In the genomic region with DNA sequence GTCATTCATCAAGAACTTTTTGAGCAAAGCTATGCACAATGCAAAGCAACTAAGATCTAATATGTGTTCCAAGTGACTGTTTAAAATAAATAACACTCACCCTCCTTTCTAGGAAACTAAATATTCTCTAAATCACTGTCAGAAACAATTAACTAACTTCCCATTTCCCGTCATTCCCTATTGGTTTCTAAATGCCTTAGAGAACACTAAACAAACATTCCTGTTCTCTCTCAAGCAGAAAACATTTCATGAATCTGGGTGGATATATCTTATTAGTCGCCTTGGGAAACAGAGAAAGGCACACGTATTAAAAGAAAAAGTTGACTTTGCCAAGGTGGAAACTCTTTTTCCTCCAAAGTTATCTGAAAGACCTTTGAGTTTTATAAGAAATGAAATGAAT, we compare ENCODE assay signal across 28 cellular contexts.
"Had no signal": no experiment of that assay in that cellular context is flagged by ENCODE, and none has a peak within 500 bp of the region (broad histone marks: within the 10 kb centered on the region; RNA-seq: fewer than 3 reads in every experiment).

No MANE protein-coding gene starts in this region.

- H3K4me3 Mint-ChIP-seq: activated CD4-positive, alpha-beta T cell treated with anti-CD3 and anti-CD28 coated beads for 36 hours; activated CD8-positive, alpha-beta memory T cell treated with anti-CD3 and anti-CD28 coated beads, Interleukin-2, amount 10 ng/mL, durations not matched to agents 7 days and 5 days; activated CD8-positive, alpha-beta T cell treated with anti-CD3 and anti-CD28 coated beads, Interleukin-2, amount 10 ng/mL, durations not matched to agents 7 days and 5 days; activated naive CD8-positive, alpha-beta T cell; activated T-cell treated with anti-CD3 and anti-CD28 coated beads, Interleukin-2, amount 50 U/mL, for 72 hours; naive B cell; stimulated activated naive CD8-positive, alpha-beta T cell treated with anti-CD3 and anti-CD28 coated beads, Interleukin-15, Interleukin-2, amounts not matched to agents 100 ng/mL and 50 ng/mL, for 24 hours; T-helper 2 cell treated with Interferon-gamma antibody and Interleukin-4, amounts not matched to agents 5 μg/mL and 100 μg/mL, for 36 hours had no signal

- H3K27ac Mint-ChIP-seq: activated CD4-positive, alpha-beta T cell treated with anti-CD3 and anti-CD28 coated beads for 36 hours; activated CD8-positive, alpha-beta memory T cell treated with anti-CD3 and anti-CD28 coated beads, Interleukin-2, amount 10 ng/mL, durations not matched to agents 7 days and 5 days; activated CD8-positive, alpha-beta T cell treated with anti-CD3 and anti-CD28 coated beads, Interleukin-2, amount 10 ng/mL, durations not matched to agents 7 days and 5 days; activated naive CD8-positive, alpha-beta T cell; activated T-cell treated with anti-CD3 and anti-CD28 coated beads, Interleukin-2, amount 50 U/mL, for 72 hours; naive B cell; stimulated activated naive CD8-positive, alpha-beta T cell treated with anti-CD3 and anti-CD28 coated beads, Interleukin-15, Interleukin-2, amounts not matched to agents 100 ng/mL and 50 ng/mL, for 24 hours; T-helper 2 cell treated with Interferon-gamma antibody and Interleukin-4, amounts not matched to agents 5 μg/mL and 100 μg/mL, for 36 hours had no signal

- ATAC-seq: activated CD4-positive, alpha-beta T cell treated with anti-CD3 and anti-CD28 coated beads for 36 hours; activated CD8-positive, alpha-beta memory T cell treated with anti-CD3 and anti-CD28 coated beads, Interleukin-2, amount 10 ng/mL, durations not matched to agents 7 days and 5 days; activated CD8-positive, alpha-beta T cell treated with anti-CD3 and anti-CD28 coated beads, Interleukin-2, amount 10 ng/mL, durations not matched to agents 7 days and 5 days; activated T-cell treated with anti-CD3 and anti-CD28 coated beads, Interleukin-2, amount 50 U/mL, for 72 hours; esophagus mucosa; left ventricle myocardium superior; right cardiac atrium had no signal

- H3K4me3 ChIP-seq: adrenal gland, ascending aorta, ovary, prostate gland, thoracic aorta had no signal

- H3K27me3 ChIP-seq: adrenal gland, ascending aorta, ovary had no signal

- H3K36me3 Mint-ChIP-seq: activated CD8-positive, alpha-beta memory T cell treated with anti-CD3 and anti-CD28 coated beads, Interleukin-2, amount 10 ng/mL, durations not matched to agents 7 days and 5 days; activated naive CD8-positive, alpha-beta T cell; naive B cell had no signal

- H3K4me1 Mint-ChIP-seq: activated CD4-positive, alpha-beta T cell treated with anti-CD3 and anti-CD28 coated beads for 36 hours; activated CD8-positive, alpha-beta memory T cell treated with anti-CD3 and anti-CD28 coated beads, Interleukin-2, amount 10 ng/mL, durations not matched to agents 7 days and 5 days; naive B cell had no signal

- H3K27me3 Mint-ChIP-seq: activated CD4-positive, alpha-beta T cell treated with anti-CD3 and anti-CD28 coated beads for 36 hours; activated CD8-positive, alpha-beta memory T cell treated with anti-CD3 and anti-CD28 coated beads, Interleukin-2, amount 10 ng/mL, durations not matched to agents 7 days and 5 days; activated naive CD8-positive, alpha-beta T cell; naive B cell; stimulated activated naive CD8-positive, alpha-beta T cell treated with anti-CD3 and anti-CD28 coated beads, Interleukin-15, Interleukin-2, amounts not matched to agents 100 ng/mL and 50 ng/mL, for 24 hours had no signal

- H3K9me3 ChIP-seq: adrenal gland, ovary, prostate gland, thoracic aorta had no signal

- H3K4me1 ChIP-seq: adrenal gland, ascending aorta, prostate gland had no signal

- DNase-seq: activated CD4-positive, alpha-beta T cell treated with anti-CD3 and anti-CD28 coated beads for 36 hours; activated CD4-positive, CD25-positive, alpha-beta regulatory T cell; activated CD8-positive, alpha-beta memory T cell treated with anti-CD3 and anti-CD28 coated beads, Interleukin-2, amount 10 ng/mL, durations not matched to agents 7 days and 5 days; activated CD8-positive, alpha-beta T cell treated with anti-CD3 and anti-CD28 coated beads, Interleukin-2, amount 10 ng/mL, durations not matched to agents 7 days and 5 days; activated naive CD4-positive, alpha-beta T cell; activated T-cell treated with anti-CD3 and anti-CD28 coated beads, Interleukin-2, amount 50 U/mL, for 72 hours; adrenal gland; caudate nucleus; cortex of kidney; foreskin fibroblast; head of caudate nucleus; hippocampal formation; kidney; left ventricle myocardium superior; mammary epithelial cell; naive B cell; ovary; right cardiac atrium; stimulated activated CD4-positive, alpha-beta T cell treated with anti-CD3 and anti-CD28 coated beads, Interleukin-2, amount 100 ng/mL, for 48 hours; T-helper 1 cell; trophoblast cell had no signal

- H3K27ac ChIP-seq: adrenal gland, ascending aorta, ovary, prostate gland, thoracic aorta had no signal

- H3K36me3 ChIP-seq: adrenal gland, ascending aorta, ovary, prostate gland, thoracic aorta had no signal
